27 cellular contexts compared by ENCODE assay signal in genomic region chr1:102942324-102942723, GRCh38.
"Had no signal": no experiment of that assay in that cellular context is flagged by ENCODE, and none has a peak within 500 bp of the region (broad histone marks: within the 10 kb centered on the region; RNA-seq: fewer than 3 reads in every experiment).

No MANE protein-coding gene starts in this region.

- H3K4me1 ChIP-seq: upper lobe of left lung, vagina had no signal

- H3K27ac ChIP-seq: cardiac muscle cell, coronary artery, neutrophil, upper lobe of left lung, vagina had no signal

- H3K4me3 ChIP-seq: cardiac muscle cell, coronary artery, upper lobe of left lung, vagina had no signal

- H3K27me3 ChIP-seq: cardiac muscle cell, neutrophil, upper lobe of left lung, vagina had no signal

- H3K9me3 ChIP-seq: neutrophil, upper lobe of left lung, vagina had no signal

- H3K36me3 ChIP-seq: neutrophil, upper lobe of left lung, vagina had no signal

- DNase-seq: activated CD4-positive, alpha-beta memory T cell treated with anti-CD3 and anti-CD28 coated beads, Interleukin-2, amount 10 ng/mL, durations not matched to agents 7 days and 5 days; activated CD4-positive, alpha-beta T cell treated with anti-CD3 and anti-CD28 coated beads for 1 hour; activated CD4-positive, alpha-beta T cell treated with anti-CD3 and anti-CD28 coated beads, Interleukin-2, amount 10 ng/mL, durations not matched to agents 7 days and 5 days; activated CD8-positive, alpha-beta memory T cell treated with anti-CD3 and anti-CD28 coated beads, Interleukin-2, amount 50 U/mL, for 48 hours; activated gamma-delta T cell; activated naive CD4-positive, alpha-beta T cell treated with anti-CD3 and anti-CD28 coated beads, Interleukin-2, amount 10 ng/mL, durations not matched to agents 7 days and 5 days; activated naive CD8-positive, alpha-beta T cell treated with anti-CD3 and anti-CD28 coated beads, Interleukin-2, amount 10 ng/mL, durations not matched to agents 7 days and 5 days; activated T-cell treated with anti-CD3 and anti-CD28 coated beads, Interleukin-2, amount 50 U/mL, for 24 hours; amygdala; cerebellar nuclear complex; effector memory CD8-positive, alpha-beta T cell; erythroblast; foreskin fibroblast; head of caudate nucleus; hippocampal formation; immature natural killer cell; naive B cell; nephron progenitor cell; small intestine; stimulated activated CD4-positive, alpha-beta T cell treated with anti-CD3 and anti-CD28 coated beads, Interleukin-4, amount 100 ng/mL, for 24 hours; substantia nigra; T-helper 2 cell; upper lobe of left lung had no signal
